ENCODE assay signal across 15 cellular contexts in genomic region chr14:61467281-61467680, GRCh38.
A peak's percentile ranks its signal among the peaks of the same experiment; 100 is the strongest.
DNase-seq lines count a peak whose midpoint lies in the region; ATAC-seq and TF ChIP-seq lines count a peak whose summit lies in the region.
"Had no signal": no experiment of that assay in that cellular context is flagged by ENCODE, and none has a peak within 500 bp of the region (broad histone marks: within the 10 kb centered on the region; RNA-seq: fewer than 3 reads in every experiment).

No MANE protein-coding gene starts in this region.

- no peak overlapping the region for H3K4me2 ChIP-seq in mesenchymal stem cell (ENCODE audit: low read length, poor library complexity, severe bottlenecking)

- no peak overlapping the region for H3K4me3 ChIP-seq in cardiac muscle cell
- H3K4me3 ChIP-seq in mesenchymal stem cell (ENCODE audit: insufficient read depth in 1 of 2, low read depth in 1 of 2, low read length in 2 of 2), result no peak overlapping the region
- no peak overlapping the region for H3K4me3 ChIP-seq in Caco-2 (ENCODE audit: low read depth, low read length)
- H3K4me3 ChIP-seq: K562 had no signal

- H3K4me3 Mint-ChIP-seq in central memory CD8-positive, alpha-beta T cell, result peak overlapping the region; percentile 35
- H3K4me3 Mint-ChIP-seq in Caco-2 (ENCODE audit: unreplicated experiment), result no peak overlapping the region
- H3K4me3 Mint-ChIP-seq in T-helper 2 cell treated with Interferon-gamma antibody and Interleukin-4, amounts not matched to agents 5 μg/mL and 100 μg/mL, for 36 hours, result no peak overlapping the region

- H3K4me1 ChIP-seq in cardiac muscle cell (ENCODE audit: low read depth), result peaks cover 76% of the 10 kb centered on the region
- peaks cover 30% of the 10 kb centered on the region for H3K4me1 ChIP-seq in mesenchymal stem cell (ENCODE audit: control insufficient read depth, insufficient read depth, low read depth, low read length)
- H3K4me1 ChIP-seq in Caco-2, result no peaks in the 10 kb centered on the region

- H3K4ac ChIP-seq in mesenchymal stem cell (ENCODE audit: low read depth in 1 of 2, low read length in 2 of 2), result peak overlapping the region in 1 of 2 experiments; percentile 49

- peak overlapping the region in 1 of 2 experiments; percentile 66 for H3K14ac ChIP-seq in mesenchymal stem cell (ENCODE audit: low read length in 2 of 2)

- peak overlapping the region; percentile 16 for H4K8ac ChIP-seq in mesenchymal stem cell (ENCODE audit: low read length)

- ATAC-seq in Right ventricle myocardium superior (ENCODE audit: poor library complexity), result no peak
- no peak for ATAC-seq in central memory CD8-positive, alpha-beta T cell (replicated peaks; ENCODE audit: extremely low read depth, poor library complexity, severe bottlenecking)
- ATAC-seq in HG03432 (IDR thresholded peaks at IDR 0.05; ENCODE audit: unreplicated experiment), result no peak
- ATAC-seq: K562 had no signal

- H2AK5ac ChIP-seq in mesenchymal stem cell (ENCODE audit: low read length, severe bottlenecking), result peak overlapping the region; percentile 29

- H3K4me1 Mint-ChIP-seq in central memory CD8-positive, alpha-beta T cell, result peaks cover 81% of the 10 kb centered on the region
- H3K4me1 Mint-ChIP-seq in Caco-2 (ENCODE audit: low read depth, unreplicated experiment), result no peaks in the 10 kb centered on the region
- H3K4me1 Mint-ChIP-seq in T-helper 2 cell treated with Interferon-gamma antibody and Interleukin-4, amounts not matched to agents 5 μg/mL and 100 μg/mL, for 36 hours (ENCODE audit: low read depth), result peaks cover 43% of the 10 kb centered on the region

- no peaks in the 10 kb centered on the region for H3K9me3 Mint-ChIP-seq in central memory CD8-positive, alpha-beta T cell
- H3K9me3 Mint-ChIP-seq in Caco-2 (ENCODE audit: unreplicated experiment), result no peaks in the 10 kb centered on the region
- peaks cover 3% of the 10 kb centered on the region for H3K9me3 Mint-ChIP-seq in T-helper 2 cell treated with Interferon-gamma antibody and Interleukin-4, amounts not matched to agents 5 μg/mL and 100 μg/mL, for 36 hours

- peaks cover 19% of the 10 kb centered on the region for H3K79me1 ChIP-seq in mesenchymal stem cell (replicated peaks; ENCODE audit: low read length, poor library complexity, severe bottlenecking)

- WGBS in mesenchymal stem cell, result 95% methylated on average over 7 of the region's 7 CpGs

- H3K36me3 ChIP-seq in cardiac muscle cell (no peaks in the 10 kb centered on the region), mesenchymal stem cell (ENCODE audit: control insufficient read depth in 1 of 2, insufficient read depth in 2 of 2, low read depth in 1 of 2, low read length in 2 of 2) (no peaks in the 10 kb centered on the region), Caco-2 (ENCODE audit: control insufficient read depth, insufficient read depth, low read length) (no peaks in the 10 kb centered on the region)
- H3K36me3 ChIP-seq: BE2C had no signal

- peaks cover 86% of the 10 kb centered on the region for H3K36me3 Mint-ChIP-seq in central memory CD8-positive, alpha-beta T cell (ENCODE audit: insufficient read depth)
- H3K36me3 Mint-ChIP-seq in Caco-2 (ENCODE audit: insufficient read depth, unreplicated experiment), result no peaks in the 10 kb centered on the region
- peaks cover 72% of the 10 kb centered on the region for H3K36me3 Mint-ChIP-seq in T-helper 2 cell treated with Interferon-gamma antibody and Interleukin-4, amounts not matched to agents 5 μg/mL and 100 μg/mL, for 36 hours (ENCODE audit: low read depth)

- intact Hi-C loops in Right ventricle myocardium superior (cut with DNase I) (loop anchor here (10.0 kb wide), 1 partner anchor 258 kb away; no protein-coding TSS in a partner anchor), Caco-2 (cut with micrococcal nuclease; ENCODE audit: unreplicated experiment) (no loop called here)

- no TSS peak for BruUV-seq in Caco-2 (replicated peaks; lab: Mats Ljungman, UMichigan)

- H2BK15ac ChIP-seq in mesenchymal stem cell (ENCODE audit: low read depth, poor library complexity, severe bottlenecking), result no peak overlapping the region

- peak overlapping the region; percentile 29 for H2BK120ac ChIP-seq in mesenchymal stem cell (ENCODE audit: low read depth, low read length)

- POLR2A ChIA-PET in Caco-2 (lab: Charles Lee), result interaction anchor here (0.5 kb wide), 1 partner anchor 113 kb away, joined by 4 read pairs; no protein-coding TSS in a partner anchor

- no peak overlapping the region for H2BK5ac ChIP-seq in mesenchymal stem cell (ENCODE audit: low read depth, low read length, poor library complexity, severe bottlenecking)

- no peak overlapping the region for H2AFZ ChIP-seq in mesenchymal stem cell (ENCODE audit: low read depth, low read length)

- H3K9me3 ChIP-seq in cardiac muscle cell (ENCODE audit: low read depth), result no peaks in the 10 kb centered on the region
- no peaks in the 10 kb centered on the region for H3K9me3 ChIP-seq in mesenchymal stem cell (ENCODE audit: control insufficient read depth, low read length)
- no peaks in the 10 kb centered on the region for H3K9me3 ChIP-seq in Caco-2
- H3K9me3 ChIP-seq: BE2C had no signal

- H3K23ac ChIP-seq in mesenchymal stem cell (ENCODE audit: low read length in 2 of 2), result peak overlapping the region in 1 of 2 experiments; percentile 60

- peak overlapping the region; percentile 75 for H3K27ac Mint-ChIP-seq in central memory CD8-positive, alpha-beta T cell (ENCODE audit: low read depth)
- H3K27ac Mint-ChIP-seq in Caco-2 (ENCODE audit: unreplicated experiment), result no peak overlapping the region
- H3K27ac Mint-ChIP-seq in T-helper 2 cell treated with Interferon-gamma antibody and Interleukin-4, amounts not matched to agents 5 μg/mL and 100 μg/mL, for 36 hours, result no peak overlapping the region

- peak overlapping the region; percentile 88 for H4K91ac ChIP-seq in mesenchymal stem cell (ENCODE audit: low read length)

- H3K27me3 ChIP-seq in cardiac muscle cell (no peaks in the 10 kb centered on the region), mesenchymal stem cell (ENCODE audit: control insufficient read depth in 1 of 2, insufficient read depth in 1 of 2, low read length in 2 of 2) (no peaks in the 10 kb centered on the region), Caco-2 (replicated peaks; ENCODE audit: control insufficient read depth, insufficient read depth, low read length) (no peaks in the 10 kb centered on the region)
- H3K27me3 ChIP-seq: BE2C had no signal

- DNase-seq in cardiac muscle cell (ENCODE audit: low read depth in 1 of 2, low spot score in 1 of 2) (no peak), Right ventricle myocardium superior (no peak), mesenchymal stem cell (no peak), Caco-2 (no peak), AG08395 (ENCODE audit: low spot score) (no peak)
- DNase-seq in central memory CD8-positive, alpha-beta T cell (ENCODE audit: low spot score in 2 of 2), result no peak
- DNase-seq in T-helper 2 cell treated with Interferon-gamma antibody and Interleukin-4, amounts not matched to agents 5 μg/mL and 100 μg/mL, for 36 hours (ENCODE audit: low spot score), result no peak
- DNase-seq: activated CD4-positive, CD25-positive, alpha-beta regulatory T cell; BE2C; effector CD4-positive, alpha-beta T cell; mammary epithelial cell; NCI-H1417 treated with DMSO at 0.1 percent for 48 hours; nucleus accumbens had no signal

- H3K9ac ChIP-seq in mesenchymal stem cell (ENCODE audit: low read length), result no peak overlapping the region

- H3K27me3 Mint-ChIP-seq in central memory CD8-positive, alpha-beta T cell, result no peaks in the 10 kb centered on the region
- no peaks in the 10 kb centered on the region for H3K27me3 Mint-ChIP-seq in Caco-2 (ENCODE audit: insufficient read depth, unreplicated experiment)
- no peaks in the 10 kb centered on the region for H3K27me3 Mint-ChIP-seq in T-helper 2 cell treated with Interferon-gamma antibody and Interleukin-4, amounts not matched to agents 5 μg/mL and 100 μg/mL, for 36 hours (ENCODE audit: low read depth)

- H2BK12ac ChIP-seq in mesenchymal stem cell (ENCODE audit: low read length in 2 of 2), result peak overlapping the region; percentile 61 to 81

- CTCF ChIA-PET in Caco-2 (lab: Charles Lee), result no interaction called here

- TF ChIP-seq CTCF in cardiac muscle cell (IDR thresholded peaks at IDR 0.05; ENCODE audit: low read depth, low read length), result no peak
- no peak for TF ChIP-seq CTCF in Caco-2 (IDR thresholded peaks at IDR 0.05; ENCODE audit: insufficient read depth in 1 of 2, low read depth in 1 of 2, low read length in 1 of 2, severe bottlenecking in 1 of 2, unreplicated experiment in 1 of 2)

- H3K18ac ChIP-seq in mesenchymal stem cell (ENCODE audit: low read depth in 1 of 2, low read length in 2 of 2), result peak overlapping the region; percentile 50 to 88

- peak overlapping the region; percentile 79 for H3K27ac ChIP-seq in cardiac muscle cell
- no peak overlapping the region for H3K27ac ChIP-seq in mesenchymal stem cell (ENCODE audit: low read length, poor library complexity, severe bottlenecking)
